In genomic region chrX:74343970-74344622, GRCh38 we compare ENCODE assay signal across 9 cellular contexts. TPM values are rescaled to one million over a fixed set of nuclear protein-coding genes. Genes with fewer than 3 reads are reported as not detected.
A peak's percentile ranks its signal among the peaks of the same experiment; 100 is the strongest.
DNase-seq lines count a peak whose midpoint lies in the region; ATAC-seq and TF ChIP-seq lines count a peak whose summit lies in the region.
"Had no signal": no experiment of that assay in that cellular context is flagged by ENCODE, and none has a peak within 500 bp of the region (broad histone marks: within the 10 kb centered on the region; RNA-seq: fewer than 3 reads in every experiment).

No MANE protein-coding gene starts in this region.

- TF ChIP-seq CTCF in OCI-LY7 (conservative IDR thresholded peaks at IDR 0.05; ENCODE audit: low read length) (peak; percentile 77), prostate gland (IDR thresholded peaks at IDR 0.05) (peak in 3 of 4 experiments; percentile 38 to 44 (median 42))

- H3K36me3 ChIP-seq in OCI-LY7 (ENCODE audit: insufficient read depth, low read length) (no peaks in the 10 kb centered on the region), prostate gland (no peaks in the 10 kb centered on the region)

- H3K27me3 ChIP-seq in prostate gland (replicated peaks; ENCODE audit: insufficient read depth) = no peaks in the 10 kb centered on the region

- 66% methylated on average over 5 of the region's 5 CpGs for WGBS in prostate gland

- H3K9me3 ChIP-seq in OCI-LY7 (ENCODE audit: low read length) = no peaks in the 10 kb centered on the region
- no peaks in the 10 kb centered on the region for H3K9me3 ChIP-seq in prostate gland

- peak; percentile 89 for ATAC-seq in GM21723 (IDR thresholded peaks at IDR 0.05; ENCODE audit: unreplicated experiment)

- DNase-seq in GDM1 (lab: John Stamatoyannopoulos, UW) = peak; percentile 50
- DNase-seq in KG1 (lab: John Stamatoyannopoulos, UW) = peak; percentile 16
- peak; percentile 64 for DNase-seq in OCI-LY7 (ENCODE audit: low spot score)
- peak; percentile 27 for DNase-seq in activated naive CD4-positive, alpha-beta T cell treated with anti-CD3 and anti-CD28 coated beads, Interleukin-2, amount 50 U/mL, for 16 hours
- DNase-seq in head of caudate nucleus = peak in 32 of 42 donors; percentile 1 to 84 (median 50)
- DNase-seq in prostate gland (ENCODE audit: low spot score) = peak; percentile 15
- DNase-seq in cortex of kidney (lab: John Stamatoyannopoulos, UW) = no peak

- no peaks in the 10 kb centered on the region for H3K79me2 ChIP-seq in OCI-LY7 (ENCODE audit: insufficient read depth, low read depth, low read length)

- H3K27ac ChIP-seq in OCI-LY7 (ENCODE audit: low read depth, low read length, poor library complexity, severe bottlenecking) (no peak overlapping the region), prostate gland (no peak overlapping the region)

- TF ChIP-seq POLR2A in prostate gland (IDR thresholded peaks at IDR 0.05) = no peak

- no peaks in the 10 kb centered on the region for H3K9me2 ChIP-seq in OCI-LY7 (ENCODE audit: insufficient read depth, low read length)

- no peak overlapping the region for H3K4me2 ChIP-seq in OCI-LY7 (ENCODE audit: low read length)

- H3K4me3 ChIP-seq in OCI-LY7 (ENCODE audit: low read depth, low read length, poor library complexity, severe bottlenecking) = no peak overlapping the region
- no peak overlapping the region for H3K4me3 ChIP-seq in prostate gland

- intact Hi-C loops in OCI-LY7 (cut with micrococcal nuclease; ENCODE audit: unreplicated experiment) = loop anchor here (1.0 to 10.0 kb wide), 2 partner anchors 209 to 489 kb away; no protein-coding TSS in a partner anchor
- intact Hi-C loops in head of caudate nucleus (cut with DNase I) = no loop called here
- intact Hi-C loops in prostate gland (cut with DNase I) = no loop called here

- H3K4me1 ChIP-seq in OCI-LY7 (ENCODE audit: insufficient read depth, low read length, poor library complexity, severe bottlenecking) = no peaks in the 10 kb centered on the region
- H3K4me1 ChIP-seq in prostate gland (replicated peaks) = no peaks in the 10 kb centered on the region

- CTCF ChIA-PET in OCI-LY7 (lab: Charles Lee; ENCODE audit: unreplicated experiment) = no interaction called here

- no peak overlapping the region for H2AFZ ChIP-seq in OCI-LY7 (ENCODE audit: low read length)

- BruUV-seq in OCI-LY7 (replicated peaks; lab: Mats Ljungman, UMichigan) = no TSS peak

- H4K20me1 ChIP-seq in OCI-LY7 (ENCODE audit: insufficient read depth, low read length) = no peaks in the 10 kb centered on the region

- POLR2A ChIA-PET in OCI-LY7 (lab: Charles Lee) = interaction anchor here (0.5 kb wide), 1 partner anchor 146 kb away, joined by 3 read pairs; no protein-coding TSS in a partner anchor

RNA-seq across cellular contexts. Expression of gene ZCCHC13, which starts 40.1 kb away (rescaled TPM):
- not detected in 2 replicates for total RNA-seq in OCI-LY7 (2014; rRNA removed; shearing (Covaris generic))
- not detected in 2 replicates for total RNA-seq in OCI-LY7 (2022)
- total RNA-seq in prostate gland = 1 to 10 TPM in 1 of 2 donors, not detected in 1; 3.7 TPM
- total RNA-seq: mononuclear cell had no signal
